25 cellular contexts compared by ENCODE assay signal in genomic region chr18:14921547-14921946, GRCh38.
"Had no signal": no experiment of that assay in that cellular context is flagged by ENCODE, and none has a peak within 500 bp of the region (broad histone marks: within the 10 kb centered on the region; RNA-seq: fewer than 3 reads in every experiment).

No MANE protein-coding gene starts in this region.

- H3K27me3 ChIP-seq: Peyer's patch had no signal

- FAIRE-seq: astrocyte, TTC549 had no signal

- H3K4me3 ChIP-seq: Peyer's patch had no signal

- ATAC-seq: activated CD4-positive, alpha-beta T cell treated with anti-CD3 and anti-CD28 coated beads for 36 hours; activated T-helper 17 cell treated with anti-CD3 and anti-CD28 coated beads, Interleukin-2, amount 50 U/mL, for 72 hours; T-helper 17 cell had no signal

- H3K9me3 ChIP-seq: Peyer's patch had no signal

- H3K36me3 ChIP-seq: Peyer's patch had no signal

- DNase-seq: activated CD4-positive, alpha-beta memory T cell treated with anti-CD3 and anti-CD28 coated beads, Interleukin-2, amount 10 ng/mL, durations not matched to agents 7 days and 5 days; activated CD4-positive, alpha-beta T cell treated with anti-CD3 and anti-CD28 coated beads for 36 hours; activated CD4-positive, alpha-beta T cell treated with anti-CD3 and anti-CD28 coated beads, Interleukin-2, amount 50 U/mL, for 1 hour; activated gamma-delta T cell; activated naive CD4-positive, alpha-beta T cell treated with anti-CD3 and anti-CD28 coated beads for 36 hours; activated T-cell treated with anti-CD3 and anti-CD28 coated beads for 4 hours; activated T-cell treated with anti-CD3 and anti-CD28 coated beads, Interleukin-2, amount 50 U/mL, for 48 hours; amygdala; Kasumi-1; KBM-7; NCI-H1048; NCI-H1417; NCI-H1930; NCI-H2171; NCI-H2227 treated with DMSO at 0.1 percent for 48 hours; NCI-H446 treated with DMSO at 0.1 percent for 48 hours; NCI-H524 treated with DMSO at 0.1 percent for 48 hours; NK-92 treated with Interleukin-12 subunit alpha and Interleukin-12 subunit beta, amount 100 ng/mL, for 24 hours; Peyer's patch; SHP77 treated with DMSO at 0.1 percent for 48 hours; T-helper 17 cell; T-helper 9 cell had no signal
